In the genomic region with DNA sequence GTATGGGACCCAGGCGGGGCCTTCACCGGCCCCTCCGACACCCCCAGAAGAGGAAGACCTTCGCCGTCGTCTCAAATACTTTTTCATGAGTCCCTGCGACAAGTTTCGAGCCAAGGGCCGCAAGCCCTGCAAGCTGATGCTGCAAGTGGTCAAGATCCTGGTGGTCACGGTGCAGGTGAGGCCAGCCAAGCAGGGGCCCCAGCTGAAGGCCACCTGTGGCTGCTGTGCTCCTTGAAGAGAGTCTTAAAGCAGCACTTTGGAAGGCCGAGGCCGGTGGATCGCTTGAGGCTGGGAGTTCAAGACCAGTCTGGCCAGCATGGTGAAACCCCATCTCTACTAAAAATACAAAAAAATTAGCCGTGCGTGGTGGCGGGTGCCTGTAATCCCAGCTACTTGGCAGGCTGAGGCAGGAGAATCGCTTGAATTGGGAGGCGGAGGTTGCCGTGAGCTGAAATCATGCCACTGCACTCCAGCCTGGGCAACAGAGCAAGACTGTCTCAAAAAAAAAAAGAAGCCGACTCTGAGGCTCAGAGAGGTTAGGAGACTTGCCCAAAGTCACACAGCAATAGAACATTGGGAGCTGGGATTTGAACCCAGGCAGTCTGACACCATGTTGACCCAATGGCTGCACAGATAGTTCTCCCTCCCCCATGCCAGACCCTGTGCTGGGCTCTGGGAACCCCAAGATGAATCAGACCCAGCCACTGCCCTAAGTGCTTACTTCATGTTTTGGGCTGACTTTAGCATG, we compare ENCODE assay signal across 1 cellular context.
TF ChIP-seq lines count a peak whose summit lies in the region.

No MANE protein-coding gene starts in this region.

TF ChIP-seq in HepG2, 621 proteins besides CTCF, POLR2A, EP300 and RAD21:
- TF ChIP-seq, protein P1, sequence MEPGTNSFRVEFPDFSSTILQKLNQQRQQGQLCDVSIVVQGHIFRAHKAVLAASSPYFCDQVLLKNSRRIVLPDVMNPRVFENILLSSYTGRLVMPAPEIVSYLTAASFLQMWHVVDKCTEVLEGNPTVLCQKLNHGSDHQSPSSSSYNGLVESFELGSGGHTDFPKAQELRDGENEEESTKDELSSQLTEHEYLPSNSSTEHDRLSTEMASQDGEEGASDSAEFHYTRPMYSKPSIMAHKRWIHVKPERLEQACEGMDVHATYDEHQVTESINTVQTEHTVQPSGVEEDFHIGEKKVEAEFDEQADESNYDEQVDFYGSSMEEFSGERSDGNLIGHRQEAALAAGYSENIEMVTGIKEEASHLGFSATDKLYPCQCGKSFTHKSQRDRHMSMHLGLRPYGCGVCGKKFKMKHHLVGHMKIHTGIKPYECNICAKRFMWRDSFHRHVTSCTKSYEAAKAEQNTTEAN (CRISPR knock-in tag; conservative IDR thresholded peaks at IDR 0.05), result no peak
- TF ChIP-seq PHF21A (CRISPR knock-in tag; IDR thresholded peaks at IDR 0.05) (no peak), ZNF768 (CRISPR knock-in tag; IDR thresholded peaks at IDR 0.05) (peak; percentile 95)
